Comparison of ENCODE assay signal across 22 cellular contexts in the genomic region with DNA sequence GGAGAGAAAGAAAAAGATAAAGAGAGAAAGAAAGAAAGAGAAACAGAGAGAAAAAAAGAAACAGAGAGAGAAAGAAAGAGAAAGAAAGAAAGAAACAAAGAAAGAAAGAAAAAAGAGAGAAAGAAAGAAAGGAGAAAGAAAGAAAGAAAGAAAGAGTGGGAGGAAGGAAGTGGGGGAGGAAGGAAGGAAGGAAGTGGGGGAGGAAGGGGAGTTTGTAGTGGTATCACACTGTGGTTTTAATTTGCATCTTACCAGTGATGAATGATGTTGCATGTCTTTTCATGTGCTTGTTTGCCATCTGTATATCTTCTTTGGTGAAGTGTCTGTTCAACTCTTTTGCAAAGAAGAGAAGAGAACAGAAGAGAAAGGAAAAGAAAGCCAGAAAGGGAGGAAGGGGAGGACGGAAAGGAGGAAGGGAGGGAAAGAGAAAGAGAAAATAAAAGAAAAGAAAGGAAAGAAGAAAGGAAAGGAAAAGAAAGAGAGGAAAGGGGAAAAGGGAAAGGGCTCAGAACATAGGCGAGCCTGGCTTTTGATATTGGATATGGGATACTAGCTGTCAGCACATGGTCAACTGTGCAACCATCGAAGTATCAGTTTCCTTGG.
DNase-seq lines count a peak whose midpoint lies in the region; ATAC-seq lines count a peak whose summit lies in the region.
"Had no signal": no experiment of that assay in that cellular context is flagged by ENCODE, and none has a peak within 500 bp of the region (broad histone marks: within the 10 kb centered on the region; RNA-seq: fewer than 3 reads in every experiment).

No MANE protein-coding gene starts in this region.

- peaks cover 6% of the 10 kb centered on the region for H3K27me3 ChIP-seq in CD4-positive, alpha-beta memory T cell (ENCODE audit: insufficient read depth, low read length)
- H3K27me3 ChIP-seq: uterus had no signal

- DNase-seq in DMS 273 (lab: John Stamatoyannopoulos, UW; ENCODE audit: unreplicated experiment), result peak; percentile 15
- DNase-seq in DMS 273 treated with DMSO at 0.1 percent for 48 hours (lab: John Stamatoyannopoulos, UW), result no peak
- peak in 2 of 5 donors; percentile 16 to 21 for DNase-seq in CD4-positive, alpha-beta memory T cell
- no peak for DNase-seq in activated T-helper 1 cell treated with anti-CD3 and anti-CD28 coated beads, Interleukin-12 subunit alpha, Interleukin-12 subunit beta, Interleukin-2, Interleukin-4 antibody, amounts not matched to agents 30 ng/mL and 10 ng/mL and 1 ng/mL, durations not matched to agents 14 hours and 24 hours and 36 hours (ENCODE audit: low spot score)
- DNase-seq in naive B cell, result no peak
- no peak for DNase-seq in NCI-H2171 (lab: John Stamatoyannopoulos, UW)
- DNase-seq in HT-29 (ENCODE audit: low spot score), result no peak
- DNase-seq: AML-193, anterior cingulate cortex, dorsolateral prefrontal cortex, GM23248, left ventricle myocardium superior, mucosa of descending colon, NCI-H1417, NCI-H2107, retina, substantia nigra, uterus had no signal

- H3K27me3 Mint-ChIP-seq in CD4-positive, alpha-beta memory T cell, result peaks cover 15 to 25% of the 10 kb centered on the region in 2 donors
- peaks cover 28% of the 10 kb centered on the region for H3K27me3 Mint-ChIP-seq in activated T-helper 1 cell treated with anti-CD3 and anti-CD28 coated beads, Interleukin-12 subunit alpha, Interleukin-12 subunit beta, Interleukin-2, Interleukin-4 antibody, amounts not matched to agents 30 ng/mL and 10 ng/mL and 1 ng/mL, durations not matched to agents 14 hours and 24 hours and 36 hours (ENCODE audit: insufficient read depth)
- H3K27me3 Mint-ChIP-seq in naive B cell, result peaks cover 21 to 34% (median 27%) of the 10 kb centered on the region in 3 donors

- H3K27ac Mint-ChIP-seq in CD4-positive, alpha-beta memory T cell, result peak overlapping the region in 2 of 7 donors; percentile 7 to 9
- H3K27ac Mint-ChIP-seq in activated T-helper 1 cell treated with anti-CD3 and anti-CD28 coated beads, Interleukin-12 subunit alpha, Interleukin-12 subunit beta, Interleukin-2, Interleukin-4 antibody, amounts not matched to agents 30 ng/mL and 10 ng/mL and 1 ng/mL, durations not matched to agents 14 hours and 24 hours and 36 hours, result peak overlapping the region; percentile 75
- peak overlapping the region in 1 of 6 donors; percentile 86 for H3K27ac Mint-ChIP-seq in naive B cell

- peaks cover 16% of the 10 kb centered on the region for H3K4me1 ChIP-seq in CD4-positive, alpha-beta memory T cell (ENCODE audit: insufficient read depth, low read length)
- H3K4me1 ChIP-seq: uterus had no signal

- no peaks in the 10 kb centered on the region for H3K36me3 Mint-ChIP-seq in CD4-positive, alpha-beta memory T cell
- no peaks in the 10 kb centered on the region for H3K36me3 Mint-ChIP-seq in activated T-helper 1 cell treated with anti-CD3 and anti-CD28 coated beads, Interleukin-12 subunit alpha, Interleukin-12 subunit beta, Interleukin-2, Interleukin-4 antibody, amounts not matched to agents 30 ng/mL and 10 ng/mL and 1 ng/mL, durations not matched to agents 14 hours and 24 hours and 36 hours (ENCODE audit: low read depth)
- peaks cover 0 to 8% of the 10 kb centered on the region in 2 donors for H3K36me3 Mint-ChIP-seq in naive B cell

- H3K27ac ChIP-seq in CD4-positive, alpha-beta memory T cell (ENCODE audit: low read depth, low read length), result no peak overlapping the region
- H3K27ac ChIP-seq: 22Rv1, dorsolateral prefrontal cortex, epithelial cell of prostate, GM23248, uterus had no signal

- peaks cover 0 to 2% (median 0%) of the 10 kb centered on the region in 8 donors for H3K9me3 Mint-ChIP-seq in CD4-positive, alpha-beta memory T cell
- peaks cover 8% of the 10 kb centered on the region for H3K9me3 Mint-ChIP-seq in activated T-helper 1 cell treated with anti-CD3 and anti-CD28 coated beads, Interleukin-12 subunit alpha, Interleukin-12 subunit beta, Interleukin-2, Interleukin-4 antibody, amounts not matched to agents 30 ng/mL and 10 ng/mL and 1 ng/mL, durations not matched to agents 14 hours and 24 hours and 36 hours
- H3K9me3 Mint-ChIP-seq in naive B cell, result peaks cover 5 to 13% (median 9%) of the 10 kb centered on the region in 7 donors

- peak overlapping the region in 1 of 2 donors; percentile 17 for H3K4me3 ChIP-seq in CD4-positive, alpha-beta memory T cell (ENCODE audit: low read length in 2 of 2)
- H3K4me3 ChIP-seq: dorsolateral prefrontal cortex, GM23248, mucosa of descending colon, uterus had no signal

- H3K4me1 Mint-ChIP-seq in CD4-positive, alpha-beta memory T cell, result peaks cover 13 to 22% (median 19%) of the 10 kb centered on the region in 4 donors
- peaks cover 10% of the 10 kb centered on the region for H3K4me1 Mint-ChIP-seq in activated T-helper 1 cell treated with anti-CD3 and anti-CD28 coated beads, Interleukin-12 subunit alpha, Interleukin-12 subunit beta, Interleukin-2, Interleukin-4 antibody, amounts not matched to agents 30 ng/mL and 10 ng/mL and 1 ng/mL, durations not matched to agents 14 hours and 24 hours and 36 hours (ENCODE audit: low read depth)
- peaks cover 17 to 36% (median 21%) of the 10 kb centered on the region in 3 donors for H3K4me1 Mint-ChIP-seq in naive B cell

- no peaks in the 10 kb centered on the region for H3K36me3 ChIP-seq in CD4-positive, alpha-beta memory T cell (ENCODE audit: insufficient read depth, low read length)
- H3K36me3 ChIP-seq: uterus had no signal

- ATAC-seq in naive B cell (ENCODE audit: low read depth in 2 of 2), result no peak
- ATAC-seq in GM18870 (IDR thresholded peaks at IDR 0.05; ENCODE audit: unreplicated experiment), result no peak
- ATAC-seq: left ventricle myocardium superior, mucosa of descending colon, Right ventricle myocardium inferior had no signal

- intact Hi-C loops in CD4-positive, alpha-beta memory T cell (cut with micrococcal nuclease), result no loop called here
- intact Hi-C loops in activated T-helper 1 cell treated with anti-CD3 and anti-CD28 coated beads, Interleukin-12 subunit alpha, Interleukin-12 subunit beta, Interleukin-2, Interleukin-4 antibody, amounts not matched to agents 30 ng/mL and 10 ng/mL and 1 ng/mL, durations not matched to agents 14 hours and 24 hours and 36 hours (cut with micrococcal nuclease), result loop anchor here (1.0 kb wide), 1 partner anchor 20 kb away; no protein-coding TSS in a partner anchor

- CTCF ChIA-PET in CD4-positive, alpha-beta memory T cell (lab: Charles Lee; ENCODE audit: partially characterized antibody), result no interaction called here

- H3K4me3 Mint-ChIP-seq in CD4-positive, alpha-beta memory T cell, result peak overlapping the region in 6 of 8 donors; percentile 35 to 63 (median 53)
- no peak overlapping the region for H3K4me3 Mint-ChIP-seq in activated T-helper 1 cell treated with anti-CD3 and anti-CD28 coated beads, Interleukin-12 subunit alpha, Interleukin-12 subunit beta, Interleukin-2, Interleukin-4 antibody, amounts not matched to agents 30 ng/mL and 10 ng/mL and 1 ng/mL, durations not matched to agents 14 hours and 24 hours and 36 hours
- H3K4me3 Mint-ChIP-seq in naive B cell, result peak overlapping the region in 5 of 8 donors; percentile 30 to 76 (median 67)

- H3K9me3 ChIP-seq in CD4-positive, alpha-beta memory T cell (ENCODE audit: control insufficient read depth in 1 of 2, low read length in 2 of 2), result no peaks in the 10 kb centered on the region
- H3K9me3 ChIP-seq: mucosa of descending colon, uterus had no signal

- POLR2A ChIA-PET in CD4-positive, alpha-beta memory T cell (lab: Charles Lee; ENCODE audit: partially characterized antibody), result interaction anchor here (1.2 kb wide), 1 partner anchor 19 kb away, joined by 3 read pairs; no protein-coding TSS in a partner anchor
